In the genomic region with DNA sequence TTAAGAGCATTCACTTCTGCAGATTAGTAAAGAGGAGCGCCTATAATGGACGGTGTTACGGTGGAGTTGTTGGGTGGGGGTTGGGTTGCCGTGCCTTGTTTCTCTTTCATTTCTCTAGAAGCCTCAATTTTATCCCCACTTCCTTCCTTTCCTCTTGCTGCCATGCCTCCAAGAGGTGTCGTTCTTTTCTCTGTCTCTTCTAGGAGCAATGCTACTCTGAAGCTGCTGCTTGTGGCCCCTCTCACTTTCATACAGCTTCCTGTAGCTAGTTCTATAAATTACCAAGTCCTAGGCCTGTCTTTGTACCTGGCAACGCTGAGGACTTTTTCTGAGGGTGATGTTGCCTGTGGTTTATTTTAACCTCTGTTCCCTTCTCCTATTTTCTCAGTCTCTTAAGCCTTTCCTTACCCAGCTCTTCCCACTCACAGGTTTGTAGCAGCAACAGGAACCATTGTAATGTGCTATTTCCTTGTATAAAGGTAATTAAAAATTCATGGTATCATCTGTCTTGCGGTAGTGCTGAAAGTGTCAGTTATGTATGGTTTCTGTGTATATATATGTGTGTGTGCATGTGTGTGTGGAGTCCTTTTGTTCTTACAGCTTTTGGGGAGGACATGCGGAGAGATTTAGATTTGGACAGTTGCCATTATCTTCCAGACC, we compare ENCODE assay signal across 8 cellular contexts. TPM values are rescaled to one million over a fixed set of nuclear protein-coding genes. Genes with fewer than 3 reads are reported as not detected.
DNase-seq lines count a peak whose midpoint lies in the region; ATAC-seq and TF ChIP-seq lines count a peak whose summit lies in the region.

No MANE protein-coding gene starts in this region.

- no peaks in the 10 kb centered on the region for H3K36me3 ChIP-seq in testis (ENCODE audit: low read depth, missing control alignments)

- TF ChIP-seq CTCF in AG10803 (conservative IDR thresholded peaks at IDR 0.05; ENCODE audit: low read length) (no peak), fibroblast of villous mesenchyme (IDR thresholded peaks at IDR 0.05; ENCODE audit: insufficient read depth, low read depth, low read length) (no peak), testis (IDR thresholded peaks at IDR 0.05) (no peak)

- H3K9me3 ChIP-seq in testis = no peaks in the 10 kb centered on the region

- no peaks in the 10 kb centered on the region for H3K27me3 ChIP-seq in testis

- peak; percentile 86 for ATAC-seq in HG03342 (IDR thresholded peaks at IDR 0.05; ENCODE audit: unreplicated experiment)

- intact Hi-C loops in testis (cut with DNase I; ENCODE audit: low total_unique reads) = no loop called here

- H3K4me1 ChIP-seq in testis = no peaks in the 10 kb centered on the region

- no peak overlapping the region for H3K27ac ChIP-seq in testis

- peak; percentile 18 for DNase-seq in AG10803 (ENCODE audit: low read depth)
- DNase-seq in GM19238 (ENCODE audit: insufficient read length, low spot score) = peak; percentile 46
- DNase-seq in UCSD-AML1 (lab: John Stamatoyannopoulos, UW; ENCODE audit: unreplicated experiment) = peak; percentile 44
- DNase-seq in fibroblast of villous mesenchyme (ENCODE audit: low read depth) = peak; percentile 69
- DNase-seq in stimulated activated CD8-positive, alpha-beta memory T cell treated with anti-CD3 and anti-CD28 coated beads, Interleukin-7, amount 100 ng/mL, for 4 hours (ENCODE audit: low read depth in 2 of 2) = peak; percentile 17 to 43
- no peak for DNase-seq in NCI-H1092 treated with DMSO at 0.1 percent for 48 hours (lab: John Stamatoyannopoulos, UW)
- no peak for DNase-seq in testis

- H3K4me3 ChIP-seq in AG10803 (ENCODE audit: low read length) = peak overlapping the region; percentile 50
- peak overlapping the region; percentile 54 for H3K4me3 ChIP-seq in fibroblast of villous mesenchyme (ENCODE audit: low read depth, low read length)
- H3K4me3 ChIP-seq in testis = no peak overlapping the region

- WGBS in testis, 2 donors = 75 to 80% methylated on average over 8 of the region's 8 CpGs

- TF ChIP-seq POLR2A in testis (IDR thresholded peaks at IDR 0.05) = no peak

RNA-seq across cellular contexts. Expression of gene DDHD1, which starts 44.0 kb away (rescaled TPM):
- 41.9 and 42.7 TPM in 2 replicates for total RNA-seq in fibroblast of villous mesenchyme
- 10 to 100 TPM; 72.7 to 76.2 TPM for total RNA-seq in testis
- 41.6 TPM for polyA plus RNA-seq in testis (ENCODE audit: insufficient read depth, low read depth, low replicate concordance)

Comparison
In these comparisons a context has a peak if more than half of its experiments do, and no peak if none do; other contexts are left out.
1. DNase-seq: peak in AG10803 (single experiment), GM19238 (single experiment), UCSD-AML1 (single experiment), fibroblast of villous mesenchyme (single experiment) and stimulated activated CD8-positive, alpha-beta memory T cell treated with anti-CD3 and anti-CD28 coated beads, Interleukin-7, amount 100 ng/mL, for 4 hours (2 of 2); none in NCI-H1092 treated with DMSO at 0.1 percent for 48 hours (single experiment) and testis (single experiment).
2. H3K4me3 ChIP-seq: peak in AG10803 (single experiment) and fibroblast of villous mesenchyme (single experiment); none in testis (0 of 2).